ENCODE assay signal across 23 cellular contexts in genomic region chr15:70627322-70627721, GRCh38.
DNase-seq lines count a peak whose midpoint lies in the region; ATAC-seq and TF ChIP-seq lines count a peak whose summit lies in the region.
"Had no signal": no experiment of that assay in that cellular context is flagged by ENCODE, and none has a peak within 500 bp of the region (broad histone marks: within the 10 kb centered on the region; RNA-seq: fewer than 3 reads in every experiment).

No MANE protein-coding gene starts in this region.

- H3K4me3 Mint-ChIP-seq in nephron: no peak overlapping the region
- H3K4me3 Mint-ChIP-seq: B cell; CD4-positive, alpha-beta T cell; T-helper 1 cell treated with Interleukin-12 subunit alpha and Interleukin-12 subunit beta and Interleukin-4 antibody, amounts not matched to agents 30 μg/mL and 1 μg/mL, for 36 hours had no signal

- no peaks in the 10 kb centered on the region for H3K79me2 ChIP-seq in GM23248 (ENCODE audit: insufficient read depth)

- no peak overlapping the region for H3K9ac ChIP-seq in GM23248

- H3K27ac ChIP-seq in GM23248: 0 out of 2 replicates have a peak overlapping the region, but pooled peaks have one; percentile 43
- no peak overlapping the region for H3K27ac ChIP-seq in Panc1 (ENCODE audit: low read length)
- H3K27ac ChIP-seq in aorta (ENCODE audit: low read depth in 1 of 2, low read length in 2 of 2): no peak overlapping the region
- H3K27ac ChIP-seq in left ventricle myocardium inferior (replicated peaks): no peak overlapping the region
- H3K27ac ChIP-seq: A549, Peyer's patch had no signal

- TF ChIP-seq CTCF in Panc1 (IDR thresholded peaks at IDR 0.05) (no peak), nephron (IDR thresholded peaks at IDR 0.05; ENCODE audit: unreplicated experiment in 3 of 3) (no peak), left ventricle myocardium inferior (IDR thresholded peaks at IDR 0.05; ENCODE audit: borderline replicate concordance) (no peak)

- 0 out of 2 replicates have a peak overlapping the region, but pooled peaks have one; percentile 3 for H3K4me3 ChIP-seq in GM23248
- H3K4me3 ChIP-seq in Panc1 (ENCODE audit: low read depth in 2 of 2, low read length in 2 of 2): no peak overlapping the region
- no peak overlapping the region for H3K4me3 ChIP-seq in aorta (ENCODE audit: low read length in 2 of 2)
- H3K4me3 ChIP-seq in left ventricle myocardium inferior: no peak overlapping the region
- H3K4me3 ChIP-seq: A549, GM12878, Peyer's patch had no signal

- peak overlapping the region; percentile 58 for H3K4me2 ChIP-seq in GM23248 (ENCODE audit: unreplicated experiment)
- H3K4me2 ChIP-seq: A549 had no signal

- no peaks in the 10 kb centered on the region for H4K20me1 ChIP-seq in GM23248 (ENCODE audit: insufficient read depth)

- in situ Hi-C loops in GM23248 (cut with MboI) (no loop called here), Panc1 (cut with HindIII; ENCODE audit: low pct_unique_long_range_greater_than_20kb, low sequenced_read_pairs) (no loop called here)

- CTCF ChIA-PET in Panc1 (lab: Charles Lee): no interaction called here

- intact Hi-C loops in Panc1 (cut with micrococcal nuclease; ENCODE audit: unreplicated experiment): no loop called here
- intact Hi-C loops in aorta (cut with DNase I): no loop called here
- intact Hi-C loops in left ventricle myocardium inferior (cut with micrococcal nuclease): no loop called here

- peak overlapping the region; percentile 52 to 71 (median 69) for H3K27ac Mint-ChIP-seq in nephron
- H3K27ac Mint-ChIP-seq: B cell; CD4-positive, alpha-beta T cell; T-helper 1 cell treated with Interleukin-12 subunit alpha and Interleukin-12 subunit beta and Interleukin-4 antibody, amounts not matched to agents 30 μg/mL and 1 μg/mL, for 36 hours had no signal

- peaks cover 49% of the 10 kb centered on the region for H3K4me1 Mint-ChIP-seq in nephron

- WGBS in GM23248 (ENCODE audit: low coverage in 1 of 2, low lambda C conversion rate in 2 of 2, missing lambda C conversion rate in 2 of 2), 2 experiments: 31 to 33% methylated on average over 7 of the region's 7 CpGs
- 91 to 92% methylated on average over 7 of the region's 7 CpGs for WGBS in aorta, 2 donors

- no TSS peak for BruUV-seq in Panc1 (replicated peaks; lab: Mats Ljungman, UMichigan)

- peaks cover 12% of the 10 kb centered on the region for H3K9me3 Mint-ChIP-seq in nephron

- H3K27me3 Mint-ChIP-seq in nephron (ENCODE audit: low read depth): peaks cover 4% of the 10 kb centered on the region

- H3K9me2 ChIP-seq in GM23248 (ENCODE audit: insufficient read depth): no peaks in the 10 kb centered on the region

- H3K36me3 Mint-ChIP-seq in nephron (ENCODE audit: low read depth): peaks cover 5% of the 10 kb centered on the region

- H3K4me1 ChIP-seq in GM23248 (ENCODE audit: insufficient read depth): peaks cover 16% of the 10 kb centered on the region
- no peaks in the 10 kb centered on the region for H3K4me1 ChIP-seq in Panc1 (ENCODE audit: control insufficient read depth, insufficient read depth, low read length)
- no peaks in the 10 kb centered on the region for H3K4me1 ChIP-seq in aorta (ENCODE audit: control insufficient read depth in 1 of 2, insufficient read depth in 2 of 2, low read length in 2 of 2)
- H3K4me1 ChIP-seq in left ventricle myocardium inferior: no peaks in the 10 kb centered on the region
- H3K4me1 ChIP-seq: A549, Peyer's patch had no signal

- H3K36me3 ChIP-seq in GM23248 (ENCODE audit: low read depth) (no peaks in the 10 kb centered on the region), Panc1 (ENCODE audit: control insufficient read depth, insufficient read depth, low read length) (no peaks in the 10 kb centered on the region), aorta (ENCODE audit: control insufficient read depth in 1 of 2, insufficient read depth in 2 of 2, low read length in 1 of 2) (no peaks in the 10 kb centered on the region), left ventricle myocardium inferior (no peaks in the 10 kb centered on the region)
- H3K36me3 ChIP-seq: Peyer's patch had no signal

- H3K27me3 ChIP-seq in GM23248 (replicated peaks; ENCODE audit: insufficient read depth) (no peaks in the 10 kb centered on the region), Panc1 (ENCODE audit: control insufficient read depth, insufficient read depth, low read length) (no peaks in the 10 kb centered on the region), aorta (ENCODE audit: control insufficient read depth in 1 of 2, insufficient read depth in 2 of 2, low read length in 1 of 2) (no peaks in the 10 kb centered on the region), left ventricle myocardium inferior (ENCODE audit: low read depth) (no peaks in the 10 kb centered on the region)
- H3K27me3 ChIP-seq: Peyer's patch had no signal

- peak overlapping the region; percentile 36 for H2AFZ ChIP-seq in GM23248

- POLR2A ChIA-PET in Panc1 (lab: Charles Lee): no interaction called here

- ATAC-seq in Panc1 (0 out of 2 replicates have a peak, but pooled peaks have one; percentile 6), aorta (ENCODE audit: low FRiP score) (peak; percentile 55), GM21381 (IDR thresholded peaks at IDR 0.05; ENCODE audit: unreplicated experiment) (no peak)
- ATAC-seq: A549, GM12878, HCT116 had no signal

- DNase-seq in GM23248 (peak; percentile 24), Panc1 (ENCODE audit: low read depth, low spot score) (no peak), aorta (no peak), left ventricle myocardium inferior (no peak), SK-N-DZ (ENCODE audit: low spot score) (no peak)
- DNase-seq: CD4-positive, alpha-beta T cell; DND-41; MM.1S; NCI-H1092; NCI-H1436; NCI-H1930; NCI-H2171; NCI-H345; NCI-H524; NCI-H82; Peyer's patch had no signal

- H3K9me3 ChIP-seq in GM23248 (ENCODE audit: low read depth) (no peaks in the 10 kb centered on the region), Panc1 (ENCODE audit: control insufficient read depth, insufficient read depth, low read depth, low read length) (peaks cover 6% of the 10 kb centered on the region; the same call in 1 of the 2 replicates), aorta (ENCODE audit: control insufficient read depth, low read length) (no peaks in the 10 kb centered on the region), left ventricle myocardium inferior (replicated peaks) (peaks cover 19% of the 10 kb centered on the region)

- H3F3A ChIP-seq in GM23248 (ENCODE audit: insufficient read depth): peaks cover 27% of the 10 kb centered on the region
